In the genomic region with DNA sequence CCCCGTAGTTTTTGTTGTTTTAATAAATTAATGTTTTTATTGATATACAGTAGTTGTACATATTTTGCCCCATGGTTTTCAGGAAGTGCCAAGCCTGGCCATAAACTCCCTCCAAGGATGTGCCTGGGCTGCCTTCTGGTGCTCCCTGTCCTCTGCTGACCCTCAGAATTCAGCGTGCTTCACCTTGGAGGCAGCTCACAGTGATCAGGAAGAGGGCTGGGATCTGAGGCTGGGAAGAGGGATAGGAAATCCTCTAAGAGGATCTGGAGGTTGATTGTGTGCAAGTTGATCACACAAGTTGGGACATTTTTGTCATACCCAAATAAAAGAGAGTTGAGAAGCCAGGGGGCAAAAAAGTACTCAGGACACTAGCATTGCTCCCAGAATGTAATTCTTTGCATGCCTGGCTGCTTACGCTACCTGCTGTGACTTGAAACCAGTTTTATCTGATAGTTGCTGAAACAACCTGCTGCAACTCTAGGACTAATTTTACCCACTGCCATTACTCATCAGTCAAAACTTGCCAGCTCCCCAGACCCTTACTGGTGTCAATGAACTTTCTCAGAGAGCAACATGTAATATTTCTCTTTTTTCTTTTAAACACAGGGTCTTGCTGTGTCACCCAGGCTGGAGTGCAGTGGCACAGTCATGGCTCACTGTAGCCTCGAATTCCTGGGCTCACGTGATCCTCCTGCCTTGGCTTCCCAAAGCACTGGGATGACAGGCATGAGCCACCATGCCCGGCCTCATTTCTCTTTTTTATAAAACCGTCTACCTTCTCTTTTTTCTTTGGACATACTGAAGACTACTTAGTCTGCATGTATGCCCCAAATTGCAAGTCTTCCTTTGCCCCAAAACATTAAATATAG, we compare ENCODE assay signal across 1 cellular context.
TF ChIP-seq lines count a peak whose summit lies in the region.

No MANE protein-coding gene starts in this region.

TF ChIP-seq in GM23338, 12 proteins besides CTCF, POLR2A, EP300 and RAD21 (continued from another document):
- TF ChIP-seq, protein P1, sequence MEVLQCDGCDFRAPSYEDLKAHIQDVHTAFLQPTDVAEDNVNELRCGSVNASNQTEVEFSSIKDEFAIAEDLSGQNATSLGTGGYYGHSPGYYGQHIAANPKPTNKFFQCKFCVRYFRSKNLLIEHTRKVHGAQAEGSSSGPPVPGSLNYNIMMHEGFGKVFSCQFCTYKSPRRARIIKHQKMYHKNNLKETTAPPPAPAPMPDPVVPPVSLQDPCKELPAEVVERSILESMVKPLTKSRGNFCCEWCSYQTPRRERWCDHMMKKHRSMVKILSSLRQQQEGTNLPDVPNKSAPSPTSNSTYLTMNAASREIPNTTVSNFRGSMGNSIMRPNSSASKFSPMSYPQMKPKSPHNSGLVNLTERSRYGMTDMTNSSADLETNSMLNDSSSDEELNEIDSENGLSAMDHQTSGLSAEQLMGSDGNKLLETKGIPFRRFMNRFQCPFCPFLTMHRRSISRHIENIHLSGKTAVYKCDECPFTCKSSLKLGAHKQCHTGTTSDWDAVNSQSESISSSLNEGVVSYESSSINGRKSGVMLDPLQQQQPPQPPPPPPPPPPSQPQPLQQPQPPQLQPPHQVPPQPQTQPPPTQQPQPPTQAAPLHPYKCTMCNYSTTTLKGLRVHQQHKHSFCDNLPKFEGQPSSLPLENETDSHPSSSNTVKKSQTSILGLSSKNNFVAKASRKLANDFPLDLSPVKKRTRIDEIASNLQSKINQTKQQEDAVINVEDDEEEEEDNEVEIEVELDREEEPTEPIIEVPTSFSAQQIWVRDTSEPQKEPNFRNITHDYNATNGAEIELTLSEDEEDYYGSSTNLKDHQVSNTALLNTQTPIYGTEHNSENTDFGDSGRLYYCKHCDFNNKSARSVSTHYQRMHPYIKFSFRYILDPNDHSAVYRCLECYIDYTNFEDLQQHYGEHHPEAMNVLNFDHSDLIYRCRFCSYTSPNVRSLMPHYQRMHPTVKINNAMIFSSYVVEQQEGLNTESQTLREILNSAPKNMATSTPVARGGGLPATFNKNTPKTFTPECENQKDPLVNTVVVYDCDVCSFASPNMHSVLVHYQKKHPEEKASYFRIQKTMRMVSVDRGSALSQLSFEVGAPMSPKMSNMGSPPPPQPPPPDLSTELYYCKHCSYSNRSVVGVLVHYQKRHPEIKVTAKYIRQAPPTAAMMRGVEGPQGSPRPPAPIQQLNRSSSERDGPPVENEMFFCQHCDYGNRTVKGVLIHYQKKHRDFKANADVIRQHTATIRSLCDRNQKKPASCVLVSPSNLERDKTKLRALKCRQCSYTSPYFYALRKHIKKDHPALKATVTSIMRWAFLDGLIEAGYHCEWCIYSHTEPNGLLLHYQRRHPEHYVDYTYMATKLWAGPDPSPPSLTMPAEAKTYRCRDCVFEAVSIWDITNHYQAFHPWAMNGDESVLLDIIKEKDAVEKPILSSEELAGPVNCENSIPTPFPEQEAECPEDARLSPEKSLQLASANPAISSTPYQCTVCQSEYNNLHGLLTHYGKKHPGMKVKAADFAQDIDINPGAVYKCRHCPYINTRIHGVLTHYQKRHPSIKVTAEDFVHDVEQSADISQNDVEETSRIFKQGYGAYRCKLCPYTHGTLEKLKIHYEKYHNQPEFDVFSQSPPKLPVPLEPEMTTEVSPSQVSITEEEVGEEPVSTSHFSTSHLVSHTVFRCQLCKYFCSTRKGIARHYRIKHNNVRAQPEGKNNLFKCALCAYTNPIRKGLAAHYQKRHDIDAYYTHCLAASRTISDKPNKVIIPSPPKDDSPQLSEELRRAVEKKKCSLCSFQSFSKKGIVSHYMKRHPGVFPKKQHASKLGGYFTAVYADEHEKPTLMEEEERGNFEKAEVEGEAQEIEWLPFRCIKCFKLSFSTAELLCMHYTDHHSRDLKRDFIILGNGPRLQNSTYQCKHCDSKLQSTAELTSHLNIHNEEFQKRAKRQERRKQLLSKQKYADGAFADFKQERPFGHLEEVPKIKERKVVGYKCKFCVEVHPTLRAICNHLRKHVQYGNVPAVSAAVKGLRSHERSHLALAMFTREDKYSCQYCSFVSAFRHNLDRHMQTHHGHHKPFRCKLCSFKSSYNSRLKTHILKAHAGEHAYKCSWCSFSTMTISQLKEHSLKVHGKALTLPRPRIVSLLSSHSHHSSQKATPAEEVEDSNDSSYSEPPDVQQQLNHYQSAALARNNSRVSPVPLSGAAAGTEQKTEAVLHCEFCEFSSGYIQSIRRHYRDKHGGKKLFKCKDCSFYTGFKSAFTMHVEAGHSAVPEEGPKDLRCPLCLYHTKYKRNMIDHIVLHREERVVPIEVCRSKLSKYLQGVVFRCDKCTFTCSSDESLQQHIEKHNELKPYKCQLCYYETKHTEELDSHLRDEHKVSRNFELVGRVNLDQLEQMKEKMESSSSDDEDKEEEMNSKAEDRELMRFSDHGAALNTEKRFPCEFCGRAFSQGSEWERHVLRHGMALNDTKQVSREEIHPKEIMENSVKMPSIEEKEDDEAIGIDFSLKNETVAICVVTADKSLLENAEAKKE (CRISPR knock-in tag; IDR thresholded peaks at IDR 0.05): no peak
- TF ChIP-seq ZNF331 (CRISPR knock-in tag; IDR thresholded peaks at IDR 0.05; ENCODE audit: low read depth): no peak
- TF ChIP-seq POLR2AphosphoS5 (IDR thresholded peaks at IDR 0.05; ENCODE audit: low read depth): no peak
- TF ChIP-seq JUNB (IDR thresholded peaks at IDR 0.05; ENCODE audit: unreplicated experiment): no peak
- TF ChIP-seq EZH2 (IDR thresholded peaks at IDR 0.05; ENCODE audit: low read depth, unreplicated experiment): no peak
- TF ChIP-seq EZH2phosphoT487 (IDR thresholded peaks at IDR 0.05; ENCODE audit: unreplicated experiment): no peak
- TF ChIP-seq STAT1 (IDR thresholded peaks at IDR 0.05; ENCODE audit: unreplicated experiment): no peak
- TF ChIP-seq, protein P2, sequence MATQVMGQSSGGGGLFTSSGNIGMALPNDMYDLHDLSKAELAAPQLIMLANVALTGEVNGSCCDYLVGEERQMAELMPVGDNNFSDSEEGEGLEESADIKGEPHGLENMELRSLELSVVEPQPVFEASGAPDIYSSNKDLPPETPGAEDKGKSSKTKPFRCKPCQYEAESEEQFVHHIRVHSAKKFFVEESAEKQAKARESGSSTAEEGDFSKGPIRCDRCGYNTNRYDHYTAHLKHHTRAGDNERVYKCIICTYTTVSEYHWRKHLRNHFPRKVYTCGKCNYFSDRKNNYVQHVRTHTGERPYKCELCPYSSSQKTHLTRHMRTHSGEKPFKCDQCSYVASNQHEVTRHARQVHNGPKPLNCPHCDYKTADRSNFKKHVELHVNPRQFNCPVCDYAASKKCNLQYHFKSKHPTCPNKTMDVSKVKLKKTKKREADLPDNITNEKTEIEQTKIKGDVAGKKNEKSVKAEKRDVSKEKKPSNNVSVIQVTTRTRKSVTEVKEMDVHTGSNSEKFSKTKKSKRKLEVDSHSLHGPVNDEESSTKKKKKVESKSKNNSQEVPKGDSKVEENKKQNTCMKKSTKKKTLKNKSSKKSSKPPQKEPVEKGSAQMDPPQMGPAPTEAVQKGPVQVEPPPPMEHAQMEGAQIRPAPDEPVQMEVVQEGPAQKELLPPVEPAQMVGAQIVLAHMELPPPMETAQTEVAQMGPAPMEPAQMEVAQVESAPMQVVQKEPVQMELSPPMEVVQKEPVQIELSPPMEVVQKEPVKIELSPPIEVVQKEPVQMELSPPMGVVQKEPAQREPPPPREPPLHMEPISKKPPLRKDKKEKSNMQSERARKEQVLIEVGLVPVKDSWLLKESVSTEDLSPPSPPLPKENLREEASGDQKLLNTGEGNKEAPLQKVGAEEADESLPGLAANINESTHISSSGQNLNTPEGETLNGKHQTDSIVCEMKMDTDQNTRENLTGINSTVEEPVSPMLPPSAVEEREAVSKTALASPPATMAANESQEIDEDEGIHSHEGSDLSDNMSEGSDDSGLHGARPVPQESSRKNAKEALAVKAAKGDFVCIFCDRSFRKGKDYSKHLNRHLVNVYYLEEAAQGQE (IDR thresholded peaks at IDR 0.05; ENCODE audit: unreplicated experiment): no peak
- no peak for TF ChIP-seq ZNF114 (CRISPR knock-in tag; IDR thresholded peaks at IDR 0.05)
- no peak for TF ChIP-seq CREB1 (CRISPR knock-in tag; IDR thresholded peaks at IDR 0.05; ENCODE audit: low read depth)
- TF ChIP-seq, protein P3, sequence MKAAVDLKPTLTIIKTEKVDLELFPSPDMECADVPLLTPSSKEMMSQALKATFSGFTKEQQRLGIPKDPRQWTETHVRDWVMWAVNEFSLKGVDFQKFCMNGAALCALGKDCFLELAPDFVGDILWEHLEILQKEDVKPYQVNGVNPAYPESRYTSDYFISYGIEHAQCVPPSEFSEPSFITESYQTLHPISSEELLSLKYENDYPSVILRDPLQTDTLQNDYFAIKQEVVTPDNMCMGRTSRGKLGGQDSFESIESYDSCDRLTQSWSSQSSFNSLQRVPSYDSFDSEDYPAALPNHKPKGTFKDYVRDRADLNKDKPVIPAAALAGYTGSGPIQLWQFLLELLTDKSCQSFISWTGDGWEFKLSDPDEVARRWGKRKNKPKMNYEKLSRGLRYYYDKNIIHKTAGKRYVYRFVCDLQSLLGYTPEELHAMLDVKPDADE (IDR thresholded peaks at IDR 0.05): no peak
